7 cellular contexts compared by ENCODE assay signal in genomic region chr9:130476151-130476730, GRCh38.
"Had no signal": no experiment of that assay in that cellular context is flagged by ENCODE, and none has a peak within 500 bp of the region (broad histone marks: within the 10 kb centered on the region; RNA-seq: fewer than 3 reads in every experiment).

No MANE protein-coding gene starts in this region.

- H2AFZ ChIP-seq: GM23248 had no signal

- H3K9me3 ChIP-seq: HAP-1 had no signal

- H3K4me3 ChIP-seq: GM23248, HAP-1 had no signal

- DNase-seq: GM23248, GOT3, H7, HFFc6, IMR-90 had no signal

- H3K9ac ChIP-seq: GM23248 had no signal

- ATAC-seq: HCT116 had no signal

- H3K4me3 Mint-ChIP-seq: HFFc6 had no signal

- H3K9me3 Mint-ChIP-seq: HFFc6 had no signal

- H3K27ac ChIP-seq: GM23248 had no signal

- H3K4me1 ChIP-seq: HAP-1 had no signal

- H3K27ac Mint-ChIP-seq: HFFc6 had no signal
